Comparison of ENCODE assay signal across 23 cellular contexts in the genomic region with DNA sequence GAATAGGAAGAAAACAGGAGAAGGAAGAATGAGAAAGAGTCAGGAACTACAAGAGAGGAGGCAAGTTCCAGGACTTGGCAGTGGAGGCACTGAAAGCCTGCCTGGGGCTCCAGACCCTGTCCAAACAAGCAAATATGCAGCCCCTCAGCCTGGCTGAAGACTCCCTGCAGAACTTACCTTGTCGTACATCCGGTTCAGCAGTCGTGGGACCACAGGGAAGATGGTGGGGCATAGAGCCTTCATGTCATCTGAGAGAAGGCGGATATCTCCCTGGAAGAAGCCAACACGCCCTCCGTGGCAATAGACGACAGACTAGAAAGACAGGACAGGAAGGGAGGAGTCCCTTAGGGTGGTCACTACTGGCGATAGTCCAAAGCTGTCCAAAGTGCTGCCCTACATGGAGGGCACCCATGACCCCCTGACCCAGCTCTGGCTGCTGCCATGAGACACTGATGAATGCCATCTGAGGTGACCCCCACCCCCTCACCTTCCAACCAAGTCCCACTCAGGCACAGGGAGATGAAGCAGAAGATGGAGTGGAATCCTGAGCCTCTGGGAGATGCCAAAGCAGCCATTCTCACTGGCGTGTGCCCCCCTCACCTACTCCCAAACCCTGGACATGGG. TPM values are rescaled to one million over a fixed set of nuclear protein-coding genes. Genes with fewer than 3 reads are reported as not detected.
"Had no signal": no experiment of that assay in that cellular context is flagged by ENCODE, and none has a peak within 500 bp of the region (broad histone marks: within the 10 kb centered on the region; RNA-seq: fewer than 3 reads in every experiment).

No MANE protein-coding gene starts in this region.

- ATAC-seq: foreskin keratinocyte; left lobe of liver; pancreas; right lobe of liver; SK-N-SH treated with all-trans-retinoic acid at 6 μM for 48 hours; stimulated activated naive CD8-positive, alpha-beta T cell treated with anti-CD3 and anti-CD28 coated beads, Interleukin-15, amount 100 ng/mL, for 72 hours had no signal

- H3K27ac Mint-ChIP-seq: activated CD4-positive, alpha-beta T cell treated with anti-CD3 and anti-CD28 coated beads, Interleukin-2, amount 10 ng/mL, durations not matched to agents 24 days and 14 days; activated naive CD4-positive, alpha-beta T cell treated with anti-CD3 and anti-CD28 coated beads for 36 hours; activated T-helper 2 cell treated with anti-CD3 and anti-CD28 coated beads, Interferon-gamma antibody, Interleukin-2, Interleukin-4, amounts not matched to agents 10 μg/mL and 5 μg/mL and 100 μg/mL, durations not matched to agents 14 hours and 24 hours and 36 hours; stimulated activated naive CD8-positive, alpha-beta T cell treated with anti-CD3 and anti-CD28 coated beads, Interleukin-15, amount 100 ng/mL, for 72 hours had no signal

- DNase-seq: activated CD4-positive, alpha-beta T cell treated with anti-CD3 and anti-CD28 coated beads, Interleukin-2, amount 10 ng/mL, durations not matched to agents 24 days and 14 days; activated naive CD4-positive, alpha-beta T cell treated with anti-CD3 and anti-CD28 coated beads for 36 hours; foreskin keratinocyte; hypothalamus; midbrain; pancreas; right lobe of liver; small intestine; stimulated activated CD4-positive, alpha-beta T cell treated with anti-CD3 and anti-CD28 coated beads, Interleukin-4, amount 100 ng/mL, for 1 hour; stimulated activated naive CD8-positive, alpha-beta T cell treated with anti-CD3 and anti-CD28 coated beads, Interleukin-15, amount 100 ng/mL, for 72 hours; T-helper 1 cell; transverse colon had no signal

- H3K27me3 Mint-ChIP-seq: activated CD4-positive, alpha-beta T cell treated with anti-CD3 and anti-CD28 coated beads, Interleukin-2, amount 10 ng/mL, durations not matched to agents 24 days and 14 days; stimulated activated naive CD8-positive, alpha-beta T cell treated with anti-CD3 and anti-CD28 coated beads, Interleukin-15, amount 100 ng/mL, for 72 hours had no signal

- H3K4me3 Mint-ChIP-seq: activated CD4-positive, alpha-beta T cell treated with anti-CD3 and anti-CD28 coated beads, Interleukin-2, amount 10 ng/mL, durations not matched to agents 24 days and 14 days; activated naive CD4-positive, alpha-beta T cell treated with anti-CD3 and anti-CD28 coated beads for 36 hours; stimulated activated naive CD8-positive, alpha-beta T cell treated with anti-CD3 and anti-CD28 coated beads, Interleukin-15, amount 100 ng/mL, for 72 hours had no signal

- H3K27me3 ChIP-seq: foreskin keratinocyte, pancreas, right lobe of liver, suprapubic skin, transverse colon, vagina had no signal

- H3K9me3 Mint-ChIP-seq: activated CD4-positive, alpha-beta T cell treated with anti-CD3 and anti-CD28 coated beads, Interleukin-2, amount 10 ng/mL, durations not matched to agents 24 days and 14 days; activated naive CD4-positive, alpha-beta T cell treated with anti-CD3 and anti-CD28 coated beads for 36 hours; activated T-helper 2 cell treated with anti-CD3 and anti-CD28 coated beads, Interferon-gamma antibody, Interleukin-2, Interleukin-4, amounts not matched to agents 10 μg/mL and 5 μg/mL and 100 μg/mL, durations not matched to agents 14 hours and 24 hours and 36 hours; stimulated activated naive CD8-positive, alpha-beta T cell treated with anti-CD3 and anti-CD28 coated beads, Interleukin-15, amount 100 ng/mL, for 72 hours had no signal

- H3K4me1 ChIP-seq: foreskin keratinocyte, pancreas, right lobe of liver, suprapubic skin, vagina had no signal

- H3K27ac ChIP-seq: epithelial cell of prostate, foreskin keratinocyte, pancreas, right lobe of liver, suprapubic skin, transverse colon, vagina had no signal

- H3K36me3 ChIP-seq: pancreas, right lobe of liver, suprapubic skin, transverse colon, vagina had no signal

- H3K9me3 ChIP-seq: pancreas, right lobe of liver, suprapubic skin, transverse colon, vagina had no signal

- H3K4me3 ChIP-seq: lung, pancreas, right lobe of liver, suprapubic skin, transverse colon, vagina had no signal

RNA-seq across cellular contexts. Expression of a gene that starts 27.7 kb away (rescaled TPM):
- total RNA-seq: activated CD4-positive, alpha-beta T cell treated with anti-CD3 and anti-CD28 coated beads, Interleukin-2, amount 10 ng/mL, durations not matched to agents 24 days and 14 days; activated T-helper 2 cell treated with anti-CD3 and anti-CD28 coated beads, Interferon-gamma antibody, Interleukin-2, Interleukin-4, amounts not matched to agents 10 μg/mL and 5 μg/mL and 100 μg/mL, durations not matched to agents 14 hours and 24 hours and 36 hours; dermis microvascular lymphatic vessel endothelial cell; fibroblast of lung; foreskin keratinocyte; left lobe of liver; lung; pulmonary artery endothelial cell; suprapubic skin; transverse colon; vagina had no signal
- polyA plus RNA-seq: fibroblast of lung, foreskin keratinocyte, keratinocyte, pancreas had no signal

RNA-seq across cellular contexts. Expression of a gene that starts 38.3 kb away (rescaled TPM):
- total RNA-seq: pulmonary artery endothelial cell had no signal
